In the genomic region with DNA sequence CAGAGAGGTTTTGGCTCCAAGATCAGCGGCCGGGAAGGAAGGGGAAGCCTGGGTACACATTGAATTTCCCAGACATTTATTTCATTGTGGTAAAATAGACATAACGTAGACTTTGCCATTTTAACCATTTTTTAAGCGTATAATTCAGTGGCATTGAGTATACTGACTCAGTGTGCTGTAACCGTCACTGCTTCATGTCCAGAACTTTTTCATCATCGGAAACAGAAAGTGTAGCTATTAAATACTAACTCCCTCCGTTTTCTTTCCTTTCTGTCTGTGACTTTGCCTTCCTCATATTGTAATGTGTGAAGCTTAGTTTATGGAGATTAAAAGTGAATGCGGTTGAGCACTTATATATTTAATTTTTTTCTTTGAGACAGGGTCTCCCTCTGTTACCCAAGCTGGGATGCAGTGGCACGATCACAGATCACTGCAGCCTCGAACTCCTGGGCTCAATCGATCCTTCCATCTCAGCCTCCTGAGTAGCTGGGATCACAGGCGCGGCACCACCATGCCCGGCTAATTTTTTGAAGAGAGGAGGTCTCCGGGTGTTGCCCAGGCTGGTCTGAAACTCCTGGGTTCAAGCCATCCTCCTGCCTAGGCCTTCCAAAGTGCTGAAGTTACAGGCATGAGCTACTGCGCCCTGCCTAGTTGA, we compare ENCODE assay signal across 1 cellular context.
TF ChIP-seq lines count a peak whose summit lies in the region.

No MANE protein-coding gene starts in this region.

TF ChIP-seq in H1, 55 proteins besides CTCF, POLR2A, EP300 and RAD21:
- TF ChIP-seq KDM1A (IDR thresholded peaks at IDR 0.05; ENCODE audit: borderline replicate concordance, low read length) (no peak), CBX5 (IDR thresholded peaks at IDR 0.05; ENCODE audit: low read depth, low read length) (no peak), JUN (IDR thresholded peaks at IDR 0.05; ENCODE audit: low read depth, low read length) (no peak), CHD2 (IDR thresholded peaks at IDR 0.05; ENCODE audit: low read length) (no peak)
